ENCODE assay signal across 16 cellular contexts in the genomic region with DNA sequence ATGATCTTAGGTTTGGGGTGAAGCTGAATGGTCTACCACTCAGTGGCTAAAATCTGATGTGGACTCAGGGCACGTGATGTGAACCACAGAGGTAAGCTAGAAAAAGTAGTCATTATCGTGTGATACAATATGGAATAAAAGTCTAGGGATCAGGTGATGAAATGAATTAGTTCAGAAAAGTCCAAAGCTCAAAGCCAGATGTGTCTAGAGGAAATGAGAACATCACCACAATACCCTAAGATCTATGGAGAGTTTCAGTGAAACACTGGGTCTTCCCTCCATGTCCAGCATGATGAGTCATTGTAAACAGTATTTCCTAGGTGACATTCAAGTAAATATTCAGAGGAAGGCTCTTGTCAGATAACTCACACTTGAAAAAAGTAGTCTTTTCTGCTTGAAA.
DNase-seq lines count a peak whose midpoint lies in the region; ATAC-seq, FAIRE-seq and TF ChIP-seq lines count a peak whose summit lies in the region.
"Had no signal": no experiment of that assay in that cellular context is flagged by ENCODE, and none has a peak within 500 bp of the region (broad histone marks: within the 10 kb centered on the region; RNA-seq: fewer than 3 reads in every experiment).

No MANE protein-coding gene starts in this region.

- H3K9me3 ChIP-seq in K562 (replicated peaks; ENCODE audit: control insufficient read depth, insufficient read depth, low read depth, low read length) (peaks cover 2% of the 10 kb centered on the region; the same call in 1 of the 2 replicates), ascending aorta (no peaks in the 10 kb centered on the region), A673 (ENCODE audit: low read depth, low read length, poor library complexity, severe bottlenecking) (no peaks in the 10 kb centered on the region)
- H3K9me3 ChIP-seq: psoas muscle, vagina had no signal

- TF ChIP-seq POLR2A in GM12891 (IDR thresholded peaks at IDR 0.05; ENCODE audit: low read depth, low read length) (no peak), K562 (conservative IDR thresholded peaks at IDR 0.05) (no peak)

- no peak overlapping the region for H3K4me3 ChIP-seq in K562
- no peak overlapping the region for H3K4me3 ChIP-seq in ascending aorta
- no peak overlapping the region for H3K4me3 ChIP-seq in A673 (ENCODE audit: low read depth, low read length, poor library complexity, severe bottlenecking)
- H3K4me3 ChIP-seq: psoas muscle, vagina had no signal

- 30% methylated on average over 2 of the region's 2 CpGs for WGBS in K562 (ENCODE audit: insufficient coverage, low coverage, missing lambda C conversion rate)

- H4K20me1 ChIP-seq in K562 (replicated peaks; ENCODE audit: control insufficient read depth, insufficient read depth, low read length) = no peaks in the 10 kb centered on the region

- H3K9me1 ChIP-seq in K562 (ENCODE audit: control insufficient read depth, insufficient read depth, low read length) = no peaks in the 10 kb centered on the region

- H3K27me3 ChIP-seq in K562 (ENCODE audit: control insufficient read depth in 2 of 2, insufficient read depth in 2 of 2, low read length in 2 of 2) = no peaks in the 10 kb centered on the region
- H3K27me3 ChIP-seq in ascending aorta = no peaks in the 10 kb centered on the region
- no peaks in the 10 kb centered on the region for H3K27me3 ChIP-seq in A673 (replicated peaks; ENCODE audit: insufficient read depth, low read depth, low read length, poor library complexity)
- H3K27me3 ChIP-seq: vagina had no signal

- in situ Hi-C loops in K562 (cut with MboI) = no loop called here

- H3K36me3 ChIP-seq in K562 (ENCODE audit: control insufficient read depth, insufficient read depth, low read length) = no peaks in the 10 kb centered on the region
- no peaks in the 10 kb centered on the region for H3K36me3 ChIP-seq in ascending aorta
- H3K36me3 ChIP-seq in A673 (ENCODE audit: insufficient read depth, low read length, poor library complexity, severe bottlenecking) = no peaks in the 10 kb centered on the region
- H3K36me3 ChIP-seq: vagina had no signal

- H2AFZ ChIP-seq in K562 (ENCODE audit: low read depth, low read length) = peak overlapping the region; percentile 65; the same call in 1 of the 2 replicates

- POLR2A ChIA-PET in K562 (lab: Yijun Ruan, JAX) = no interaction called here
- POLR2A ChIA-PET in A673 (lab: Charles Lee; ENCODE audit: low non-redundant PET) = no interaction called here

- peak; percentile 26 for ATAC-seq in HG03460 (IDR thresholded peaks at IDR 0.05; ENCODE audit: unreplicated experiment)
- peak; percentile 74 for ATAC-seq in K562
- no peak for ATAC-seq in HG03097 (IDR thresholded peaks at IDR 0.05; ENCODE audit: low FRiP score, unreplicated experiment)
- ATAC-seq: psoas muscle had no signal

- H3K4me1 ChIP-seq in K562 (replicated peaks in 1 of 2; ENCODE audit: control insufficient read depth in 2 of 2, insufficient read depth in 2 of 2, low read length in 2 of 2) = peaks cover 0 to 4% of the 10 kb centered on the region in 2 experiments; a peak in 1 of 5 replicates
- H3K4me1 ChIP-seq in ascending aorta = no peaks in the 10 kb centered on the region
- H3K4me1 ChIP-seq in A673 (ENCODE audit: insufficient read depth, low read length, poor library complexity, severe bottlenecking) = peaks cover 20% of the 10 kb centered on the region
- H3K4me1 ChIP-seq: psoas muscle, vagina had no signal

- TF ChIP-seq CTCF in K562 (IDR thresholded peaks at IDR 0.05 in 2 of 3, conservative IDR thresholded peaks at IDR 0.05 in 1 of 3; ENCODE audit: insufficient read depth in 2 of 3, low read depth in 1 of 3, low read length in 3 of 3) = no peak
- no peak for TF ChIP-seq CTCF in ascending aorta (IDR thresholded peaks at IDR 0.05)
- TF ChIP-seq CTCF in A673 (conservative IDR thresholded peaks at IDR 0.05; ENCODE audit: low read depth, low read length) = no peak

- H3K79me2 ChIP-seq in K562 (ENCODE audit: control insufficient read depth, insufficient read depth, low read length) = no peaks in the 10 kb centered on the region

- FAIRE-seq in GM12891 (lab: Jason Lieb, UNC) (no peak), K562 (lab: Jason Lieb, UNC) (peak; percentile 54)

- BruUV-seq in K562 (replicated peaks; lab: Mats Ljungman, UMichigan) (no TSS peak), A673 (replicated peaks; lab: Mats Ljungman, UMichigan) (no TSS peak)

- H3K4me2 ChIP-seq in K562 (ENCODE audit: insufficient read depth, low read length) = no peak overlapping the region

- H3K27ac ChIP-seq in K562 (ENCODE audit: extremely low read depth, low read depth, low read length) (no peak overlapping the region), ascending aorta (no peak overlapping the region), A673 (ENCODE audit: low read depth, low read length, poor library complexity, severe bottlenecking) (no peak overlapping the region)
- H3K27ac ChIP-seq: epithelial cell of prostate, psoas muscle, vagina had no signal

- TF ChIP-seq EP300 in K562 (IDR thresholded peaks at IDR 0.05; ENCODE audit: low read length) = no peak

- intact Hi-C loops in K562 (cut with micrococcal nuclease) = no loop called here
- intact Hi-C loops in ascending aorta (cut with DNase I) = no loop called here
- intact Hi-C loops in A673 (cut with micrococcal nuclease; ENCODE audit: unreplicated experiment) = no loop called here

- DNase-seq in GM12891 (ENCODE audit: insufficient read length, low spot score) = no peak
- peak in 2 of 4 experiments; percentile 25 to 29 for DNase-seq in K562 (ENCODE audit: extremely low read depth in 1 of 4, low spot score in 3 of 4)
- DNase-seq in iris pigment epithelial cell (ENCODE audit: low read depth) = peak; percentile 85
- no peak for DNase-seq in ascending aorta (ENCODE audit: low spot score in 2 of 2)
- no peak for DNase-seq in A673 (ENCODE audit: low spot score)
- no peak for DNase-seq in epidermal melanocyte (ENCODE audit: insufficient read length, low spot score)
- DNase-seq: activated CD4-positive, alpha-beta T cell treated with anti-CD3 and anti-CD28 coated beads for 4 hours; activated naive CD8-positive, alpha-beta T cell treated with anti-CD3 and anti-CD28 coated beads, Interleukin-2, amount 10 ng/mL, durations not matched to agents 7 days and 5 days; NCI-H2107; NCI-H82; psoas muscle; stimulated activated CD4-positive, alpha-beta T cell treated with anti-CD3 and anti-CD28 coated beads, Interleukin-15, amount 100 ng/mL, for 24 hours had no signal

- no peak for TF ChIP-seq RAD21 in K562 (CRISPR knock-in tag; conservative IDR thresholded peaks at IDR 0.05 in 1 of 2, IDR thresholded peaks at IDR 0.05 in 1 of 2)

- CTCF ChIA-PET in K562 (lab: Yijun Ruan, JAX; ENCODE audit: low intra/inter-chr PET ratio) (no interaction called here), A673 (lab: Charles Lee) (no interaction called here)

- no peak overlapping the region for H3K9ac ChIP-seq in K562 (ENCODE audit: insufficient read depth in 1 of 2, low read depth in 2 of 2, low read length in 2 of 2)

TF ChIP-seq in GM12891, 5 proteins besides CTCF, POLR2A, EP300 and RAD21:
- TF ChIP-seq POU2F2 (IDR thresholded peaks at IDR 0.05; ENCODE audit: low read depth, low read length) = no peak
- TF ChIP-seq SPI1 (IDR thresholded peaks at IDR 0.05; ENCODE audit: low read depth, low read length) = 0 out of 2 replicates have a peak, but pooled peaks have one; percentile 19

TF ChIP-seq in K562, 482 proteins besides CTCF, POLR2A, EP300 and RAD21 (continues in another document):
- TF ChIP-seq LEF1 (IDR thresholded peaks at IDR 0.05) (no peak; the same call in 1 of the 2 replicates), DIDO1 (tag; IDR thresholded peaks at IDR 0.05; ENCODE audit: low read depth) (no peak), TEAD1 (CRISPR knock-in tag; IDR thresholded peaks at IDR 0.05) (no peak), TAL1 (IDR thresholded peaks at IDR 0.05) (no peak)
- TF ChIP-seq, protein P1, sequence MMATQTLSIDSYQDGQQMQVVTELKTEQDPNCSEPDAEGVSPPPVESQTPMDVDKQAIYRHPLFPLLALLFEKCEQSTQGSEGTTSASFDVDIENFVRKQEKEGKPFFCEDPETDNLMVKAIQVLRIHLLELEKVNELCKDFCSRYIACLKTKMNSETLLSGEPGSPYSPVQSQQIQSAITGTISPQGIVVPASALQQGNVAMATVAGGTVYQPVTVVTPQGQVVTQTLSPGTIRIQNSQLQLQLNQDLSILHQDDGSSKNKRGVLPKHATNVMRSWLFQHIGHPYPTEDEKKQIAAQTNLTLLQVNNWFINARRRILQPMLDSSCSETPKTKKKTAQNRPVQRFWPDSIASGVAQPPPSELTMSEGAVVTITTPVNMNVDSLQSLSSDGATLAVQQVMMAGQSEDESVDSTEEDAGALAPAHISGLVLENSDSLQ (IDR thresholded peaks at IDR 0.05) = no peak
- TF ChIP-seq, protein P2, sequence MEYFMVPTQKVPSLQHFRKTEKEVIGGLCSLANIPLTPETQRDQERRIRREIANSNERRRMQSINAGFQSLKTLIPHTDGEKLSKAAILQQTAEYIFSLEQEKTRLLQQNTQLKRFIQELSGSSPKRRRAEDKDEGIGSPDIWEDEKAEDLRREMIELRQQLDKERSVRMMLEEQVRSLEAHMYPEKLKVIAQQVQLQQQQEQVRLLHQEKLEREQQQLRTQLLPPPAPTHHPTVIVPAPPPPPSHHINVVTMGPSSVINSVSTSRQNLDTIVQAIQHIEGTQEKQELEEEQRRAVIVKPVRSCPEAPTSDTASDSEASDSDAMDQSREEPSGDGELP (CRISPR knock-in tag; IDR thresholded peaks at IDR 0.05; ENCODE audit: borderline replicate concordance) = no peak
- TF ChIP-seq, protein P3, sequence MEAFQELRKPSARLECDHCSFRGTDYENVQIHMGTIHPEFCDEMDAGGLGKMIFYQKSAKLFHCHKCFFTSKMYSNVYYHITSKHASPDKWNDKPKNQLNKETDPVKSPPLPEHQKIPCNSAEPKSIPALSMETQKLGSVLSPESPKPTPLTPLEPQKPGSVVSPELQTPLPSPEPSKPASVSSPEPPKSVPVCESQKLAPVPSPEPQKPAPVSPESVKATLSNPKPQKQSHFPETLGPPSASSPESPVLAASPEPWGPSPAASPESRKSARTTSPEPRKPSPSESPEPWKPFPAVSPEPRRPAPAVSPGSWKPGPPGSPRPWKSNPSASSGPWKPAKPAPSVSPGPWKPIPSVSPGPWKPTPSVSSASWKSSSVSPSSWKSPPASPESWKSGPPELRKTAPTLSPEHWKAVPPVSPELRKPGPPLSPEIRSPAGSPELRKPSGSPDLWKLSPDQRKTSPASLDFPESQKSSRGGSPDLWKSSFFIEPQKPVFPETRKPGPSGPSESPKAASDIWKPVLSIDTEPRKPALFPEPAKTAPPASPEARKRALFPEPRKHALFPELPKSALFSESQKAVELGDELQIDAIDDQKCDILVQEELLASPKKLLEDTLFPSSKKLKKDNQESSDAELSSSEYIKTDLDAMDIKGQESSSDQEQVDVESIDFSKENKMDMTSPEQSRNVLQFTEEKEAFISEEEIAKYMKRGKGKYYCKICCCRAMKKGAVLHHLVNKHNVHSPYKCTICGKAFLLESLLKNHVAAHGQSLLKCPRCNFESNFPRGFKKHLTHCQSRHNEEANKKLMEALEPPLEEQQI (IDR thresholded peaks at IDR 0.05) = no peak
